Comparison of ENCODE assay signal across 10 cellular contexts in the genomic region with DNA sequence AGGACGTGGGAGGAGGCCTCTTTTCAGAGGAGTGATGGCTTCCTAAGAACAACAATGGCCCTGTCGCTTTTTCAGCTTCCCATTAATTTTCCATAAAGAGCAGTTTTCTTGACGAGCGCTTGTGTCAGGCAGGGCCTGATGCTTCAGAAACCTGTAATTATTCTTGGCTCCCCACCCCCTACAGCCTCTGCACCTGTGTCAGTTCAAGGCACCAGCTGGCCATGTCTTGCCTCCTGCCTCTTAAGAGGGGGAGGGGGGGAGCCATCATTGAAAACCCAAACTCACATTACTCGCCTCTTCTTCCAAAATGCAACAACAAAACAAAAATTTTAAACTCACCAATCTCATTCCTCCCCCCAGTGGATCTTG. TPM values are rescaled to one million over a fixed set of nuclear protein-coding genes. Genes with fewer than 3 reads are reported as not detected.
DNase-seq lines count a peak whose midpoint lies in the region; ATAC-seq, FAIRE-seq and TF ChIP-seq lines count a peak whose summit lies in the region.
"Had no signal": no experiment of that assay in that cellular context is flagged by ENCODE, and none has a peak within 500 bp of the region (broad histone marks: within the 10 kb centered on the region; RNA-seq: fewer than 3 reads in every experiment).

No MANE protein-coding gene starts in this region.

- no peak for DNase-seq in activated CD4-positive, alpha-beta T cell treated with anti-CD3 and anti-CD28 coated beads, Interleukin-2, amount 10 ng/mL, durations not matched to agents 7 days and 5 days
- no peak for DNase-seq in activated CD4-positive, alpha-beta T cell treated with anti-CD3 and anti-CD28 coated beads for 4 hours
- no peak for DNase-seq in brain microvascular endothelial cell
- DNase-seq in midbrain (lab: John Stamatoyannopoulos, UW): peak; percentile 20
- peak; percentile 16 for DNase-seq in urothelium cell line (ENCODE audit: low spot score)
- no peak for DNase-seq in right lobe of liver
- DNase-seq in DMS53 treated with DMSO at 0.1 percent for 48 hours (lab: John Stamatoyannopoulos, UW; ENCODE audit: unreplicated experiment): no peak
- DNase-seq: effector CD8-positive, alpha-beta T cell had no signal

- H3K9me3 Mint-ChIP-seq in activated CD4-positive, alpha-beta T cell treated with anti-CD3 and anti-CD28 coated beads, Interleukin-2, amount 10 ng/mL, durations not matched to agents 7 days and 5 days: peaks cover 16% of the 10 kb centered on the region

- no peak for TF ChIP-seq POLR2A in right lobe of liver (IDR thresholded peaks at IDR 0.05)

- peak overlapping the region; percentile 54 for H3K27ac Mint-ChIP-seq in activated CD4-positive, alpha-beta T cell treated with anti-CD3 and anti-CD28 coated beads, Interleukin-2, amount 10 ng/mL, durations not matched to agents 7 days and 5 days

- no peak overlapping the region for H3K4me3 Mint-ChIP-seq in activated CD4-positive, alpha-beta T cell treated with anti-CD3 and anti-CD28 coated beads, Interleukin-2, amount 10 ng/mL, durations not matched to agents 7 days and 5 days

- H3K27me3 Mint-ChIP-seq in activated CD4-positive, alpha-beta T cell treated with anti-CD3 and anti-CD28 coated beads, Interleukin-2, amount 10 ng/mL, durations not matched to agents 7 days and 5 days: no peaks in the 10 kb centered on the region

- H3K4me1 ChIP-seq in right lobe of liver: peaks cover 0 to 27% (median 6%) of the 10 kb centered on the region in 4 donors

- no peaks in the 10 kb centered on the region for H3K9me3 ChIP-seq in right lobe of liver

- H3K36me3 Mint-ChIP-seq in activated CD4-positive, alpha-beta T cell treated with anti-CD3 and anti-CD28 coated beads, Interleukin-2, amount 10 ng/mL, durations not matched to agents 7 days and 5 days (ENCODE audit: low read depth): peaks cover 71% of the 10 kb centered on the region

- H3K27me3 ChIP-seq in brain microvascular endothelial cell (replicated peaks) (no peaks in the 10 kb centered on the region), right lobe of liver (no peaks in the 10 kb centered on the region)

- no peak for FAIRE-seq in urothelium cell line (lab: Jason Lieb, UNC)
- FAIRE-seq: HTR-8/SVneo had no signal

- H3K36me3 ChIP-seq in brain microvascular endothelial cell (replicated peaks) (peaks cover 14% of the 10 kb centered on the region), right lobe of liver (no peaks in the 10 kb centered on the region)

- ATAC-seq in right lobe of liver: no peak
- ATAC-seq in HG02938 (IDR thresholded peaks at IDR 0.05; ENCODE audit: unreplicated experiment): no peak

- H3K4me1 Mint-ChIP-seq in activated CD4-positive, alpha-beta T cell treated with anti-CD3 and anti-CD28 coated beads, Interleukin-2, amount 10 ng/mL, durations not matched to agents 7 days and 5 days: peaks cover 64% of the 10 kb centered on the region

- 87% methylated on average over 3 of the region's 5 CpGs for WGBS in right lobe of liver (ENCODE audit: insufficient coverage, low coverage, low lambda C conversion rate, missing lambda C conversion rate)

- in situ Hi-C loops in brain microvascular endothelial cell (cut with HindIII; ENCODE audit: low pct_ligation_motif_present, low sequenced_read_pairs): no loop called here

- peak overlapping the region; percentile 29 for H3K27ac ChIP-seq in brain microvascular endothelial cell
- H3K27ac ChIP-seq in right lobe of liver: peak overlapping the region in 1 of 3 donors; percentile 10

- intact Hi-C loops in right lobe of liver (cut with DNase I): no loop called here

- TF ChIP-seq CTCF in brain microvascular endothelial cell (IDR thresholded peaks at IDR 0.05; ENCODE audit: low read depth, low read length, missing control alignments) (no peak), right lobe of liver (IDR thresholded peaks at IDR 0.05) (no peak)

- no peak overlapping the region for H3K4me3 ChIP-seq in brain microvascular endothelial cell (ENCODE audit: low read depth, low read length)
- H3K4me3 ChIP-seq in right lobe of liver: no peak overlapping the region

- CTCF ChIA-PET in activated CD4-positive, alpha-beta T cell treated with anti-CD3 and anti-CD28 coated beads, Interleukin-2, amount 10 ng/mL, durations not matched to agents 7 days and 5 days (lab: Charles Lee): interaction anchor here (1.7 kb wide), 1 partner anchor 36 kb away, joined by 4 read pairs; no protein-coding TSS in a partner anchor

- POLR2A ChIA-PET in activated CD4-positive, alpha-beta T cell treated with anti-CD3 and anti-CD28 coated beads, Interleukin-2, amount 10 ng/mL, durations not matched to agents 7 days and 5 days (lab: Charles Lee): no interaction called here

RNA-seq across cellular contexts. Expression of a gene that starts 32.3 kb away (rescaled TPM):
- total RNA-seq in activated CD4-positive, alpha-beta T cell treated with anti-CD3 and anti-CD28 coated beads, Interleukin-2, amount 10 ng/mL, durations not matched to agents 7 days and 5 days: 10 to 100 TPM; 35.3 to 38.2 TPM
- total RNA-seq in right lobe of liver: 10 to 100 TPM in 3 of 6 experiments, 1 to 10 TPM in 3; 3.3 to 14.2 (median 10.2) TPM

Comparison
In these comparisons a context has a peak if more than half of its experiments do, and no peak if none do; other contexts are left out.
1. DNase-seq: peak in midbrain (single experiment) and urothelium cell line (single experiment); none in activated CD4-positive, alpha-beta T cell treated with anti-CD3 and anti-CD28 coated beads, Interleukin-2, amount 10 ng/mL, durations not matched to agents 7 days and 5 days (single experiment), activated CD4-positive, alpha-beta T cell treated with anti-CD3 and anti-CD28 coated beads for 4 hours (0 of 2), brain microvascular endothelial cell (single experiment), right lobe of liver (0 of 3) and DMS53 treated with DMSO at 0.1 percent for 48 hours (single experiment).